Comparison of ENCODE assay signal across 1 cellular context in genomic region chr12:46382974-46383653, GRCh38.
A peak's percentile ranks its signal among the peaks of the same experiment; 100 is the strongest.
TF ChIP-seq lines count a peak whose summit lies in the region.

No MANE protein-coding gene starts in this region.

TF ChIP-seq in GM12878, 131 proteins besides CTCF, POLR2A, EP300 and RAD21 (continued from another document and continues in another):
- TF ChIP-seq STAT3 (IDR thresholded peaks at IDR 0.05; ENCODE audit: low read depth, low read length) (no peak), ZNF274 (IDR thresholded peaks at IDR 0.05; ENCODE audit: insufficient read depth, insufficient read length) (no peak), E2F4 (IDR thresholded peaks at IDR 0.05; ENCODE audit: low read depth, low read length) (no peak), PKNOX1 (IDR thresholded peaks at IDR 0.05) (no peak), ZSCAN29 (IDR thresholded peaks at IDR 0.05) (no peak), ZBTB33 (IDR thresholded peaks at IDR 0.05) (no peak), PAX5 (IDR thresholded peaks at IDR 0.05; ENCODE audit: borderline replicate concordance, low read depth, low read length) (no peak), KAT2A (conservative IDR thresholded peaks at IDR 0.05; ENCODE audit: control insufficient read depth, low read depth, low read length) (no peak), NR2C1 (IDR thresholded peaks at IDR 0.05) (no peak), SP1 (IDR thresholded peaks at IDR 0.05; ENCODE audit: low read depth, low read length) (peak; percentile 41), CBX3 (IDR thresholded peaks at IDR 0.05; ENCODE audit: borderline replicate concordance, low read depth) (no peak), ZNF687 (IDR thresholded peaks at IDR 0.05) (peak; percentile 89), MYC (IDR thresholded peaks at IDR 0.05; ENCODE audit: insufficient read depth, insufficient read length, insufficient replicate concordance, low read length, severe bottlenecking) (no peak), JUNB (IDR thresholded peaks at IDR 0.05) (no peak), CEBPB (IDR thresholded peaks at IDR 0.05; ENCODE audit: borderline replicate concordance in 1 of 2, low read depth in 2 of 2, low read length in 2 of 2) (no peak), NFXL1 (IDR thresholded peaks at IDR 0.05; ENCODE audit: borderline replicate concordance) (no peak), SIN3A (IDR thresholded peaks at IDR 0.05; ENCODE audit: low read depth, low read length) (peak; percentile 55), HCFC1 (IDR thresholded peaks at IDR 0.05; ENCODE audit: low read length) (no peak), ASH2L (IDR thresholded peaks at IDR 0.05; ENCODE audit: borderline replicate concordance, low read depth) (peak; percentile 36; the same call in 1 of the 2 replicates), MXI1 (IDR thresholded peaks at IDR 0.05; ENCODE audit: low read depth, low read length) (no peak), MEF2B (IDR thresholded peaks at IDR 0.05; ENCODE audit: partially characterized antibody, poor library complexity, severe bottlenecking) (no peak), IKZF2 (IDR thresholded peaks at IDR 0.05) (no peak), RELA (IDR thresholded peaks at IDR 0.05; ENCODE audit: borderline replicate concordance, partially characterized antibody) (no peak), NFYA (IDR thresholded peaks at IDR 0.05; ENCODE audit: borderline replicate concordance, low read depth, low read length) (no peak), PML (IDR thresholded peaks at IDR 0.05; ENCODE audit: low read length) (no peak), PRDM15 (CRISPR knock-in tag; IDR thresholded peaks at IDR 0.05) (no peak), MAX (IDR thresholded peaks at IDR 0.05; ENCODE audit: low read depth, low read length) (peak; percentile 74), RUNX3 (IDR thresholded peaks at IDR 0.05; ENCODE audit: low read length) (no peak), BRCA1 (IDR thresholded peaks at IDR 0.05; ENCODE audit: low read depth, low read length) (no peak), BMI1 (IDR thresholded peaks at IDR 0.05; ENCODE audit: borderline replicate concordance) (no peak), ELK1 (IDR thresholded peaks at IDR 0.05; ENCODE audit: low read depth, low read length) (peak; percentile 41), NKRF (conservative IDR thresholded peaks at IDR 0.05) (peak; percentile 78), SIX5 (IDR thresholded peaks at IDR 0.05; ENCODE audit: low read depth, low read length, severe bottlenecking) (no peak), BCL3 (IDR thresholded peaks at IDR 0.05; ENCODE audit: borderline replicate concordance, insufficient read depth, low read depth, low read length, poor library complexity, severe bottlenecking) (no peak), SREBF2 (IDR thresholded peaks at IDR 0.05; ENCODE audit: low read length) (no peak), MTA2 (IDR thresholded peaks at IDR 0.05; ENCODE audit: low read depth) (no peak), CHD2 (IDR thresholded peaks at IDR 0.05; ENCODE audit: borderline replicate concordance, low read depth, low read length) (peak; percentile 14; the same call in 1 of the 2 replicates), ZBTB11 (CRISPR knock-in tag; IDR thresholded peaks at IDR 0.05) (peak; percentile 61)
